1 cellular context compared by ENCODE assay signal in the genomic region with DNA sequence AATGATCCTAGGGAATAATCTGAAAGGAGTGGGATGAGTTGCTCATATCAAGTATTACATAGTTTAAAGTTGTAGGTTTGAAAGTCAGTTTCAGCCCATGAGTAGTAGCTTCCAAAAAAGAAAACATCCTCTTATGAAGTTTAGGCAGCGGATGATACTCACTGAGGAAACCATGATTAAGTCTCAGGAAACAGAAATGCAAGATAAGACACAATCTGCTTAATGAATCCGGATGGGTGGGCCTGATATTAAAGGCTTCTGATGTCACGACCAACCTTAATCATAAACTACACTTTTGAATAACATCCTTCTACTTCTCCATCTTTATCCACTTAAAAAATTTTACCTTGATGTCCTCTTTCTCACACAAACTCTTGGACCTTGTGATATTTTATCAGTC.
A peak's percentile ranks its signal among the peaks of the same experiment; 100 is the strongest.
TF ChIP-seq lines count a peak whose summit lies in the region.

No MANE protein-coding gene starts in this region.

TF ChIP-seq in endothelial cell of umbilical vein, 7 proteins besides CTCF, POLR2A, EP300 and RAD21:
- TF ChIP-seq JUN (IDR thresholded peaks at IDR 0.05; ENCODE audit: borderline replicate concordance, insufficient read depth, insufficient read length, low read depth) (peak; percentile 82), MYC (IDR thresholded peaks at IDR 0.05; ENCODE audit: low read depth, low read length) (no peak), MAX (IDR thresholded peaks at IDR 0.05; ENCODE audit: insufficient read depth, insufficient read length) (no peak), GATA2 (IDR thresholded peaks at IDR 0.05; ENCODE audit: insufficient read depth, insufficient read length, low read depth, low read length) (peak; percentile 97), FOS (IDR thresholded peaks at IDR 0.05; ENCODE audit: borderline replicate concordance, insufficient read depth, low read length) (peak; percentile 90), EZH2 (IDR thresholded peaks at IDR 0.05; ENCODE audit: borderline replicate concordance, low read depth, low read length, severe bottlenecking) (no peak), POLR2AphosphoS5 (IDR thresholded peaks at IDR 0.05; ENCODE audit: insufficient read depth, low read depth, low read length) (peak; percentile 72)
